Comparison of ENCODE assay signal across 8 cellular contexts in genomic region chr2:213150315-213150951, GRCh38. TPM values are rescaled to one million over a fixed set of nuclear protein-coding genes. Genes with fewer than 3 reads are reported as not detected.
DNase-seq lines count a peak whose midpoint lies in the region; ATAC-seq and TF ChIP-seq lines count a peak whose summit lies in the region.

No MANE protein-coding gene starts in this region.

- no peak for DNase-seq in activated CD4-positive, alpha-beta T cell treated with anti-CD3 and anti-CD28 coated beads, Interleukin-2, amount 10 ng/mL, durations not matched to agents 24 days and 14 days
- DNase-seq in activated CD4-positive, alpha-beta T cell treated with anti-CD3 and anti-CD28 coated beads, Interleukin-2, amount 50 U/mL, for 48 hours, result no peak
- DNase-seq in UCSD-AML1 (lab: John Stamatoyannopoulos, UW; ENCODE audit: unreplicated experiment) (peak; percentile 23), foreskin keratinocyte (peak; percentile 43 to 66), osteocyte (ENCODE audit: extremely low spot score, unreplicated experiment) (no peak)

- H3K4me3 Mint-ChIP-seq in activated CD4-positive, alpha-beta T cell treated with anti-CD3 and anti-CD28 coated beads, Interleukin-2, amount 10 ng/mL, durations not matched to agents 24 days and 14 days, result peak overlapping the region; percentile 88
- peak overlapping the region; percentile 89 for H3K4me3 Mint-ChIP-seq in osteocyte (ENCODE audit: unreplicated experiment)

- intact Hi-C loops in activated CD4-positive, alpha-beta T cell treated with anti-CD3 and anti-CD28 coated beads, Interleukin-2, amount 10 ng/mL, durations not matched to agents 24 days and 14 days (cut with micrococcal nuclease), result loop anchor here (2.0 to 5.0 kb wide), 2 partner anchors 128 to 132 kb away; partner anchors contain the start of gene SPAG16

- no peaks in the 10 kb centered on the region for H3K27me3 ChIP-seq in foreskin keratinocyte

- no peaks in the 10 kb centered on the region for H3K36me3 Mint-ChIP-seq in activated CD4-positive, alpha-beta T cell treated with anti-CD3 and anti-CD28 coated beads, Interleukin-2, amount 10 ng/mL, durations not matched to agents 24 days and 14 days (ENCODE audit: low read depth)
- H3K36me3 Mint-ChIP-seq in osteocyte (ENCODE audit: unreplicated experiment), result peaks cover 2% of the 10 kb centered on the region

- H3K9me3 Mint-ChIP-seq in activated CD4-positive, alpha-beta T cell treated with anti-CD3 and anti-CD28 coated beads, Interleukin-2, amount 10 ng/mL, durations not matched to agents 24 days and 14 days, result no peaks in the 10 kb centered on the region
- H3K9me3 Mint-ChIP-seq in osteocyte (ENCODE audit: unreplicated experiment), result no peaks in the 10 kb centered on the region

- peaks cover 56% of the 10 kb centered on the region for H3K27me3 Mint-ChIP-seq in activated CD4-positive, alpha-beta T cell treated with anti-CD3 and anti-CD28 coated beads, Interleukin-2, amount 10 ng/mL, durations not matched to agents 24 days and 14 days
- no peaks in the 10 kb centered on the region for H3K27me3 Mint-ChIP-seq in osteocyte (ENCODE audit: unreplicated experiment)

- peak overlapping the region; percentile 31 for H3K27ac Mint-ChIP-seq in activated CD4-positive, alpha-beta T cell treated with anti-CD3 and anti-CD28 coated beads, Interleukin-2, amount 10 ng/mL, durations not matched to agents 24 days and 14 days
- H3K27ac Mint-ChIP-seq in osteocyte (ENCODE audit: unreplicated experiment), result peak overlapping the region; percentile 91

- peaks cover 13% of the 10 kb centered on the region for H3K4me1 ChIP-seq in foreskin keratinocyte

- peak overlapping the region; percentile 79 for H3K27ac ChIP-seq in foreskin keratinocyte

- peak; percentile 16 for ATAC-seq in foreskin keratinocyte
- ATAC-seq in GM19351 (IDR thresholded peaks at IDR 0.05; ENCODE audit: unreplicated experiment), result no peak
- no peak for ATAC-seq in HG03097 (IDR thresholded peaks at IDR 0.05; ENCODE audit: low FRiP score, unreplicated experiment)
- no peak for ATAC-seq in GM21825 (IDR thresholded peaks at IDR 0.05; ENCODE audit: unreplicated experiment)

- no peak for TF ChIP-seq CTCF in foreskin keratinocyte (conservative IDR thresholded peaks at IDR 0.05)
- no peak for TF ChIP-seq CTCF in osteocyte (IDR thresholded peaks at IDR 0.05)

- peaks cover 28% of the 10 kb centered on the region for H3K4me1 Mint-ChIP-seq in activated CD4-positive, alpha-beta T cell treated with anti-CD3 and anti-CD28 coated beads, Interleukin-2, amount 10 ng/mL, durations not matched to agents 24 days and 14 days
- H3K4me1 Mint-ChIP-seq in osteocyte (ENCODE audit: unreplicated experiment), result peaks cover 49% of the 10 kb centered on the region

RNA-seq across cellular contexts. Expression of gene IKZF2, which starts 1.0 kb away (rescaled TPM):
- total RNA-seq in activated CD4-positive, alpha-beta T cell treated with anti-CD3 and anti-CD28 coated beads, Interleukin-2, amount 10 ng/mL, durations not matched to agents 24 days and 14 days, result 1.7 and 1.9 TPM in 2 replicates
- total RNA-seq in foreskin keratinocyte (8.1 and 11.4 TPM in 2 replicates), osteocyte (16.7 and 18.9 TPM in 2 replicates)
- polyA plus RNA-seq in foreskin keratinocyte, result 0.61 and 0.68 TPM in 2 replicates

Comparison
In these comparisons a context has a peak if more than half of its experiments do, and no peak if none do; other contexts are left out.
1. DNase-seq: peak in UCSD-AML1 (single experiment) and foreskin keratinocyte (2 of 2); none in activated CD4-positive, alpha-beta T cell treated with anti-CD3 and anti-CD28 coated beads, Interleukin-2, amount 10 ng/mL, durations not matched to agents 24 days and 14 days (single experiment), activated CD4-positive, alpha-beta T cell treated with anti-CD3 and anti-CD28 coated beads, Interleukin-2, amount 50 U/mL, for 48 hours (0 of 2) and osteocyte (single experiment).